Comparison of ENCODE assay signal across 36 cellular contexts in the genomic region with DNA sequence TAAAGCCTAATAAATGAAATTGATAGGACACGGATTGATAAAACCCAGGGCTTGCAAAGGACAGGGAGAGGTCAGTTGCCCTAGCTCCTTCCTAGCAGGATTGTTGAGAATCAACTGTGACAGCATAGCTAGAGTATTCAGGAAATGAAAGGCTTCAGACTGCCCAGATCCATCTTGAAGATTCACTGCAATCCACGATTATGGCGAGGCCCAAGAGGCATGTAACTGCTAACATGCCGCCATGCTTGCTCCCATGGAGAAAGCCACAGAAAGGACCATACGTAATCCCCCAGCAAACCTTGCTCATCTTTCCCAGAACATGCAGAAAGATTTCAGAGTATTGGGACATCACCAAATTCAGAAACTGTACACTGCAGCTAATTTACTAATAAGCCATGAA. TPM values are rescaled to one million over a fixed set of nuclear protein-coding genes. Genes with fewer than 3 reads are reported as not detected.
"Had no signal": no experiment of that assay in that cellular context is flagged by ENCODE, and none has a peak within 500 bp of the region (broad histone marks: within the 10 kb centered on the region; RNA-seq: fewer than 3 reads in every experiment).

No MANE protein-coding gene starts in this region.

- H3K36me3 ChIP-seq: adrenal gland, gastrocnemius medialis, heart right ventricle, WERI-Rb-1 had no signal

- ATAC-seq: activated CD4-positive, CD25-positive, alpha-beta regulatory T cell treated with anti-CD3 and anti-CD28 coated beads, Interleukin-2, amount 50 U/mL, for 24 hours; activated CD8-positive, alpha-beta memory T cell treated with anti-CD3 and anti-CD28 coated beads, Interleukin-2, amount 10 ng/mL, durations not matched to agents 7 days and 5 days; activated CD8-positive, alpha-beta T cell treated with anti-CD3 and anti-CD28 coated beads, Interleukin-2, amount 10 ng/mL, durations not matched to agents 7 days and 5 days; activated naive CD8-positive, alpha-beta T cell treated with anti-CD3 and anti-CD28 coated beads, Interleukin-2, amount 50 U/mL, for 24 hours; body of pancreas; esophagus mucosa; foreskin keratinocyte; gastrocnemius medialis; heart right ventricle; T-helper 17 cell had no signal

- H3K27ac Mint-ChIP-seq: activated B cell treated with CpG ODN at 0.5 μM for 24 hours; activated CD4-positive, alpha-beta memory T cell treated with anti-CD3 and anti-CD28 coated beads for 36 hours; activated CD8-positive, alpha-beta memory T cell treated with anti-CD3 and anti-CD28 coated beads, Interleukin-2, amount 10 ng/mL, durations not matched to agents 7 days and 5 days; activated CD8-positive, alpha-beta T cell treated with anti-CD3 and anti-CD28 coated beads, Interleukin-2, amount 10 ng/mL, durations not matched to agents 7 days and 5 days; activated naive CD4-positive, alpha-beta T cell treated with anti-CD3 and anti-CD28 coated beads for 36 hours; activated naive CD8-positive, alpha-beta T cell treated with anti-CD3 and anti-CD28 coated beads for 36 hours; activated naive CD8-positive, alpha-beta T cell treated with anti-CD3 and anti-CD28 coated beads, Interleukin-2, amount 50 U/mL, for 24 hours; activated T-helper 1 cell treated with anti-CD3 and anti-CD28 coated beads, Interleukin-12 subunit alpha, Interleukin-12 subunit beta, Interleukin-2, Interleukin-4 antibody, amounts not matched to agents 30 ng/mL and 10 ng/mL and 1 ng/mL, durations not matched to agents 14 hours and 24 hours and 36 hours; activated T-helper 2 cell treated with anti-CD3 and anti-CD28 coated beads, Interferon-gamma antibody, Interleukin-2, Interleukin-4, amounts not matched to agents 10 μg/mL and 5 μg/mL and 100 μg/mL, durations not matched to agents 14 hours and 24 hours and 36 hours; dendritic cell treated with granulocyte-macrophage colony-stimulating factor and Interleukin-4, amounts not matched to agents 40 ng/mL and 50 ng/mL, for 4 days; endodermal cell; T-helper 17 cell; T-helper 2 cell treated with Interferon-gamma antibody and Interleukin-4, amounts not matched to agents 5 μg/mL and 100 μg/mL, for 36 hours had no signal

- H3K27me3 Mint-ChIP-seq: activated B cell treated with CpG ODN at 0.5 μM for 24 hours; central memory CD8-positive, alpha-beta T cell; dendritic cell treated with granulocyte-macrophage colony-stimulating factor and Interleukin-4, amounts not matched to agents 40 ng/mL and 50 ng/mL, for 4 days had no signal

- H3K9me3 Mint-ChIP-seq: activated B cell treated with CpG ODN at 0.5 μM for 24 hours; activated CD4-positive, alpha-beta memory T cell treated with anti-CD3 and anti-CD28 coated beads for 36 hours; activated naive CD4-positive, alpha-beta T cell treated with anti-CD3 and anti-CD28 coated beads for 36 hours; activated naive CD4-positive, alpha-beta T cell treated with anti-CD3 and anti-CD28 coated beads, Interleukin-2, amount 50 U/mL, for 24 hours; activated naive CD8-positive, alpha-beta T cell treated with anti-CD3 and anti-CD28 coated beads for 36 hours; activated naive CD8-positive, alpha-beta T cell treated with anti-CD3 and anti-CD28 coated beads, Interleukin-2, amount 50 U/mL, for 24 hours; activated T-helper 1 cell treated with anti-CD3 and anti-CD28 coated beads, Interleukin-12 subunit alpha, Interleukin-12 subunit beta, Interleukin-2, Interleukin-4 antibody, amounts not matched to agents 30 ng/mL and 10 ng/mL and 1 ng/mL, durations not matched to agents 14 hours and 24 hours and 36 hours; activated T-helper 2 cell treated with anti-CD3 and anti-CD28 coated beads, Interferon-gamma antibody, Interleukin-2, Interleukin-4, amounts not matched to agents 10 μg/mL and 5 μg/mL and 100 μg/mL, durations not matched to agents 14 hours and 24 hours and 36 hours; central memory CD8-positive, alpha-beta T cell; dendritic cell treated with granulocyte-macrophage colony-stimulating factor and Interleukin-4, amounts not matched to agents 40 ng/mL and 50 ng/mL, for 4 days; endodermal cell; T-helper 2 cell treated with Interferon-gamma antibody and Interleukin-4, amounts not matched to agents 5 μg/mL and 100 μg/mL, for 36 hours had no signal

- H3K9me3 ChIP-seq: adrenal gland, body of pancreas, gastrocnemius medialis, heart right ventricle had no signal

- H3K4me3 Mint-ChIP-seq: activated B cell treated with CpG ODN at 0.5 μM for 24 hours; activated CD4-positive, alpha-beta memory T cell treated with anti-CD3 and anti-CD28 coated beads for 36 hours; activated CD8-positive, alpha-beta memory T cell treated with anti-CD3 and anti-CD28 coated beads, Interleukin-2, amount 10 ng/mL, durations not matched to agents 7 days and 5 days; activated CD8-positive, alpha-beta T cell treated with anti-CD3 and anti-CD28 coated beads, Interleukin-2, amount 10 ng/mL, durations not matched to agents 7 days and 5 days; activated naive CD4-positive, alpha-beta T cell treated with anti-CD3 and anti-CD28 coated beads for 36 hours; activated naive CD4-positive, alpha-beta T cell treated with anti-CD3 and anti-CD28 coated beads, Interleukin-2, amount 50 U/mL, for 24 hours; activated naive CD8-positive, alpha-beta T cell treated with anti-CD3 and anti-CD28 coated beads for 36 hours; activated naive CD8-positive, alpha-beta T cell treated with anti-CD3 and anti-CD28 coated beads, Interleukin-2, amount 50 U/mL, for 24 hours; activated T-helper 1 cell treated with anti-CD3 and anti-CD28 coated beads, Interleukin-12 subunit alpha, Interleukin-12 subunit beta, Interleukin-2, Interleukin-4 antibody, amounts not matched to agents 30 ng/mL and 10 ng/mL and 1 ng/mL, durations not matched to agents 14 hours and 24 hours and 36 hours; central memory CD8-positive, alpha-beta T cell; dendritic cell treated with granulocyte-macrophage colony-stimulating factor and Interleukin-4, amounts not matched to agents 40 ng/mL and 50 ng/mL, for 4 days; endodermal cell; T-helper 17 cell; T-helper 2 cell treated with Interferon-gamma antibody and Interleukin-4, amounts not matched to agents 5 μg/mL and 100 μg/mL, for 36 hours had no signal

- H3K27ac ChIP-seq: adrenal gland, body of pancreas, coronary artery, dorsolateral prefrontal cortex, foreskin keratinocyte, gastrocnemius medialis, heart right ventricle, WERI-Rb-1 had no signal

- H3K36me3 Mint-ChIP-seq: activated CD4-positive, alpha-beta memory T cell treated with anti-CD3 and anti-CD28 coated beads for 36 hours; activated CD8-positive, alpha-beta memory T cell treated with anti-CD3 and anti-CD28 coated beads, Interleukin-2, amount 10 ng/mL, durations not matched to agents 7 days and 5 days; activated naive CD4-positive, alpha-beta T cell treated with anti-CD3 and anti-CD28 coated beads, Interleukin-2, amount 50 U/mL, for 24 hours; activated naive CD8-positive, alpha-beta T cell treated with anti-CD3 and anti-CD28 coated beads for 36 hours had no signal

- H3K4me3 ChIP-seq: adrenal gland, body of pancreas, coronary artery, dorsolateral prefrontal cortex, gastrocnemius medialis, heart right ventricle had no signal

- DNase-seq: activated B cell treated with CpG ODN at 0.5 μM for 24 hours; activated CD4-positive, alpha-beta memory T cell treated with anti-CD3 and anti-CD28 coated beads for 36 hours; activated CD4-positive, alpha-beta T cell treated with anti-CD3 and anti-CD28 coated beads for 48 hours; activated CD8-positive, alpha-beta memory T cell treated with anti-CD3 and anti-CD28 coated beads, Interleukin-2, amount 10 ng/mL, durations not matched to agents 7 days and 5 days; activated CD8-positive, alpha-beta memory T cell treated with anti-CD3 and anti-CD28 coated beads, Interleukin-2, amount 50 U/mL, for 4 hours; activated CD8-positive, alpha-beta T cell treated with anti-CD3 and anti-CD28 coated beads, Interleukin-2, amount 10 ng/mL, durations not matched to agents 7 days and 5 days; activated effector memory CD4-positive, alpha-beta T cell treated with anti-CD3 and anti-CD28 coated beads, Interleukin-2, amount 50 U/mL, for 16 hours; activated naive CD4-positive, alpha-beta T cell treated with anti-CD3 and anti-CD28 coated beads for 36 hours; activated naive CD8-positive, alpha-beta T cell treated with anti-CD3 and anti-CD28 coated beads for 36 hours; activated naive CD8-positive, alpha-beta T cell treated with anti-CD3 and anti-CD28 coated beads, Interleukin-2, amount 50 U/mL, for 24 hours; activated T-cell treated with anti-CD3 and anti-CD28 coated beads, Interleukin-2, amount 50 U/mL, for 1 hour; activated T-cell treated with anti-CD3 and anti-CD28 coated beads, Interleukin-2, amount 50 U/mL, for 48 hours; adrenal gland; amygdala; aorta; body of pancreas; dorsolateral prefrontal cortex; effector memory CD4-positive, alpha-beta T cell; endodermal cell; foreskin keratinocyte; gastrocnemius medialis; glutamatergic neuron; heart right ventricle; T-helper 1 cell; T-helper 17 cell; T1000; WERI-Rb-1 had no signal

- H3K4me1 ChIP-seq: body of pancreas, gastrocnemius medialis had no signal

- H3K27me3 ChIP-seq: adrenal gland, body of pancreas, dorsolateral prefrontal cortex, foreskin keratinocyte, gastrocnemius medialis, heart right ventricle had no signal

- H3K4me1 Mint-ChIP-seq: activated B cell treated with CpG ODN at 0.5 μM for 24 hours; activated naive CD4-positive, alpha-beta T cell treated with anti-CD3 and anti-CD28 coated beads, Interleukin-2, amount 50 U/mL, for 24 hours; activated naive CD8-positive, alpha-beta T cell treated with anti-CD3 and anti-CD28 coated beads for 36 hours; central memory CD8-positive, alpha-beta T cell had no signal

RNA-seq across cellular contexts. Expression of gene MYH15, which starts 41.3 kb away (rescaled TPM):
- total RNA-seq: body of pancreas, T-helper 17 cell had no signal
